ENCODE assay signal across 12 cellular contexts in the genomic region with DNA sequence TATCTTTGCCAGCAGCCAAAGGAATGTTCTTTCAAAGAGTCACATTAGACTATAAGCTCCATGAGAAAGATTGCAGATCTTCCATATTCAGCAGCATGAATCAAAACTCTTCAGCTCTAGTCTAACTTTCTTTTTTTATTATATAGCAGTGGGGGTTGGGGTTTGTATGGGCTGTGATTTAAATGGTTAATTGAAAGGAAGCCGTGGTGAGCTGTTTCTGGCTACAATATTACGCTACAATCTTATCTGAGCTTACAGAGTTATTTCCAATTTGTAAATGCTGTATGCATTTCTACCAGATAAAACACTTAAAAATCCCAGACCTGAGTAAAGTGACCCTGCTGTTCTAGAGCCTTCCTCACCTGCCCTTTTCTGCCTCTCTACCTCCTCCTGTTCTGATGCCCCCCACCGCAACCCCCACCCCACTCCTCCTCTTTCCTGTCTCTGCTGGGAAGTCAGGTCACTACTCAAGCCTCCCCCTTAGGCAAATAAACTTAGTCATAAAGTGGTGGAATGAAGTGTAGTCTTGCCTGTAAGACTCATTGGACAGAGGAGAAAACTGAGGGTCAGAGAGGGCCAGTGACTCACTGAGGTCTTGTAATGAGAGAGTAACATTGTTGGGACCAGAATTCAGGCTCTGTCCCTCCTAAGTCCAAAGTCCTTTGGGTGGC.
DNase-seq lines count a peak whose midpoint lies in the region; ATAC-seq and TF ChIP-seq lines count a peak whose summit lies in the region.
"Had no signal": no experiment of that assay in that cellular context is flagged by ENCODE, and none has a peak within 500 bp of the region (broad histone marks: within the 10 kb centered on the region; RNA-seq: fewer than 3 reads in every experiment).

No MANE protein-coding gene starts in this region.

- peaks cover 26% of the 10 kb centered on the region for H3K4me1 ChIP-seq in BLaER1
- H3K4me1 ChIP-seq in lung (ENCODE audit: control insufficient read depth in 2 of 2, insufficient read depth in 2 of 2, low read length in 2 of 2) = no peaks in the 10 kb centered on the region

- peak overlapping the region; percentile 52 for H3K4me2 ChIP-seq in BLaER1

- H3K9me3 Mint-ChIP-seq in T-helper 1 cell treated with Interleukin-12 subunit alpha and Interleukin-12 subunit beta and Interleukin-4 antibody, amounts not matched to agents 30 μg/mL and 1 μg/mL, for 36 hours = no peaks in the 10 kb centered on the region
- H3K9me3 Mint-ChIP-seq in type B pancreatic cell = no peaks in the 10 kb centered on the region

- no peak for TF ChIP-seq CTCF in lung (IDR thresholded peaks at IDR 0.05; ENCODE audit: control extremely low read depth, extremely low read depth)
- TF ChIP-seq CTCF in type B pancreatic cell (conservative IDR thresholded peaks at IDR 0.05) = no peak

- no peaks in the 10 kb centered on the region for H4K20me1 ChIP-seq in BLaER1

- H3K4me3 Mint-ChIP-seq in T-helper 1 cell treated with Interleukin-12 subunit alpha and Interleukin-12 subunit beta and Interleukin-4 antibody, amounts not matched to agents 30 μg/mL and 1 μg/mL, for 36 hours = peak overlapping the region; percentile 45
- no peak overlapping the region for H3K4me3 Mint-ChIP-seq in type B pancreatic cell

- H3K27me3 ChIP-seq in BLaER1 (no peaks in the 10 kb centered on the region), lung (ENCODE audit: control insufficient read depth, insufficient read depth) (peaks cover 4% of the 10 kb centered on the region)

- peak; percentile 61 for ATAC-seq in lung (ENCODE audit: insufficient read depth, low FRiP score)
- no peak for ATAC-seq in HG02588 (IDR thresholded peaks at IDR 0.05; ENCODE audit: unreplicated experiment)
- no peak for ATAC-seq in GM19351 (IDR thresholded peaks at IDR 0.05; ENCODE audit: unreplicated experiment)
- ATAC-seq: HepG2 had no signal

- no peaks in the 10 kb centered on the region for H3K27me3 Mint-ChIP-seq in T-helper 1 cell treated with Interleukin-12 subunit alpha and Interleukin-12 subunit beta and Interleukin-4 antibody, amounts not matched to agents 30 μg/mL and 1 μg/mL, for 36 hours (ENCODE audit: low read depth)
- no peaks in the 10 kb centered on the region for H3K27me3 Mint-ChIP-seq in type B pancreatic cell

- H3K9me3 ChIP-seq in BLaER1 (no peaks in the 10 kb centered on the region), lung (ENCODE audit: control insufficient read depth in 2 of 2, insufficient read depth in 1 of 2, low read length in 1 of 2) (peaks cover 0 to 2% of the 10 kb centered on the region in 2 donors)

- no peak overlapping the region; the same call in 1 of the 2 replicates for H3K27ac ChIP-seq in BLaER1
- no peak overlapping the region for H3K27ac ChIP-seq in lung (ENCODE audit: low read depth in 1 of 2, low read length in 1 of 2)

- WGBS in lung, 2 donors = 27 to 37% methylated on average over 3 of the region's 3 CpGs

- peaks cover 7% of the 10 kb centered on the region for H3K36me3 Mint-ChIP-seq in T-helper 1 cell treated with Interleukin-12 subunit alpha and Interleukin-12 subunit beta and Interleukin-4 antibody, amounts not matched to agents 30 μg/mL and 1 μg/mL, for 36 hours (ENCODE audit: low read depth)
- no peaks in the 10 kb centered on the region for H3K36me3 Mint-ChIP-seq in type B pancreatic cell

- peaks cover 81% of the 10 kb centered on the region for H3K4me1 Mint-ChIP-seq in T-helper 1 cell treated with Interleukin-12 subunit alpha and Interleukin-12 subunit beta and Interleukin-4 antibody, amounts not matched to agents 30 μg/mL and 1 μg/mL, for 36 hours (ENCODE audit: low read depth)
- peaks cover 5% of the 10 kb centered on the region for H3K4me1 Mint-ChIP-seq in type B pancreatic cell (ENCODE audit: unreplicated experiment)

- H3K36me3 ChIP-seq in BLaER1 (no peaks in the 10 kb centered on the region), lung (ENCODE audit: control insufficient read depth in 2 of 2, insufficient read depth in 2 of 2, low read length in 2 of 2) (no peaks in the 10 kb centered on the region)

- peak; percentile 66 for DNase-seq in activated naive CD4-positive, alpha-beta T cell treated with anti-CD3 and anti-CD28 coated beads, Interleukin-2, amount 50 U/mL, for 16 hours
- DNase-seq in lung (ENCODE audit: low spot score) = no peak
- DNase-seq in type B pancreatic cell (ENCODE audit: extremely low spot score, unreplicated experiment) = no peak
- no peak for DNase-seq in HuH-7 (ENCODE audit: low spot score)
- DNase-seq: amniotic stem cell, NCI-H187, T-helper 9 cell had no signal

- H3K4me3 ChIP-seq in BLaER1 (no peak overlapping the region), lung (no peak overlapping the region)

- H3K27ac Mint-ChIP-seq in T-helper 1 cell treated with Interleukin-12 subunit alpha and Interleukin-12 subunit beta and Interleukin-4 antibody, amounts not matched to agents 30 μg/mL and 1 μg/mL, for 36 hours = peak overlapping the region; percentile 96
- no peak overlapping the region for H3K27ac Mint-ChIP-seq in type B pancreatic cell

- H3K9ac ChIP-seq in BLaER1 = no peak overlapping the region
